Comparison of ENCODE assay signal across 1 cellular context in the genomic region with DNA sequence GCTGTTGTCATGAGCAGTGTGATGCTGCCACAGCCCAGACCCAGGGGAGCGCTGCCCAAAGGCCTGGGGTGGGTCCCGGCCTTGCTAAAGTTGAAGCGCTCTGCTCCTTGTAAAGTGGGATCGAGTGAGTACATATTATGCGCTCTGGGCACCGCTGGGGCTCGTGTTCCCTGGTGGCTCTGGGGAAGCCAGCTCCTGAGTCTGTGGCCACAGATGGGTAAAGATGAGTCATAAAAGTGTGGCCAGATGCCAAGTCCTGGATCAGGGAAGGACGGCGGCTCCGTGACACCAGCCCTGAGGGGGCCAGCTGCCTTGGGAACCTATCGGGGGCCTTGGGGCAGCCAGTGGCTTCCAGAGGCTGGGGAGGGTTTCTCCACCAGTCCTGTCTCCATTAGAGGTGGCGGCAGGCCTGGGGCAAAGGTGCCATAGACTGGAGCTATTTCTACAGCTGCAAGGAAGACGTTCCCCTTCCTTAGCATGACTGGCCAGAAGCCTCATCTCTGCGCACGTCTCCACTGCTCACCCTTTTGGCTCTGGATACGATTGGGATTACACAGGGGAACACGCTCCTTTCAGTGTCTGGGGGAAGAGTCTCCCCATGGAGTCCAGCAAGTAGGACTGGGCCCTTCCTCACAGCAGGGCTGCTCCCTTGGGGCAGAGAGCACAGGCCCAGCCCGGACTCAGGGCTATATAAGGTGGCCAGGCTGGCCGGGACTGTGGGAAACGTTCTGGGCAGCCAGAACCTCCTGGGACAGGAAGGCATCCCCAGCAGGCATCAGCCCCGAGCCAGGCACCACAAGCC.
TF ChIP-seq lines count a peak whose summit lies in the region.

No MANE protein-coding gene starts in this region.

TF ChIP-seq in WTC11, 78 proteins besides CTCF, POLR2A, EP300 and RAD21 (continued from another document):
- TF ChIP-seq, protein P1, sequence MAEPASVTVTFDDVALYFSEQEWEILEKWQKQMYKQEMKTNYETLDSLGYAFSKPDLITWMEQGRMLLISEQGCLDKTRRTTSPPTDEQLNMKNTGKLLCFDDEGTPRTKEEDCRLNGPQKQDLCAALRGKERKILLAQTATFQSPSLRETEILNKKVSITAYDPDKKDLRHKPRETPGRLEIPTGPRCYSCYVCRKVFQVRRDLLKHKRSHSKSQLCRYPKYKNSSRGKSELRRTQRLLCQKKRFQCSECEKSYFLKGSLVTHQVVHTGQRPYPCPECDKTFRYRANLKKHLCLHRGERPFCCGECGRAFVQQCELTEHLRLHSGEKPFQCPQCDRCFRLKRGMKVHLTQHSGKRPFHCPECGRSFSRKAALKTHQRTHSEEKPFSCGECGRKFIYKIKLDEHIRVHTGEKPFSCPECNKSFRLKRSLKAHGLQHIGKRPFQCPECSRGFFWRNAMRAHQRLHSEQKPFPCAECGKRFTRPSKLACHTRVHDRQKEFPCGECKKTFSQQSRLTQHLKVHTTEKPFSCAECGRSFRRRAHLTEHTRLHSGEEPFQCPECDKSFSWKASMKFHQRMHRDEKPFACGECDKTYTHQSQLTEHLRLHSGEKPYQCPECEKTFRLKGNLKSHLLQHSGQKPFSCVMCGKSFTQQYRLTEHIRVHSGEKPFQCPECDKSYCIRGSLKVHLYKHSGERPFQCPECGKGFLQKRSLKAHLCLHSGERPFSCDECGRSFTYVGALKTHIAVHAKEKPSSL (CRISPR knock-in tag; conservative IDR thresholded peaks at IDR 0.05) = no peak
- TF ChIP-seq ATF1 (CRISPR knock-in tag; IDR thresholded peaks at IDR 0.05) (no peak), ATF3 (CRISPR knock-in tag; conservative IDR thresholded peaks at IDR 0.05) (no peak), ZBTB21 (CRISPR knock-in tag; IDR thresholded peaks at IDR 0.05; ENCODE audit: borderline replicate concordance) (no peak), GRHL2 (CRISPR knock-in tag; IDR thresholded peaks at IDR 0.05; ENCODE audit: insufficient replicate concordance, severe bottlenecking) (no peak), ZNF219 (CRISPR knock-in tag; IDR thresholded peaks at IDR 0.05; ENCODE audit: borderline replicate concordance) (no peak), JUN (CRISPR knock-in tag; IDR thresholded peaks at IDR 0.05) (no peak), MLX (CRISPR knock-in tag; IDR thresholded peaks at IDR 0.05) (no peak), ZNF396 (CRISPR knock-in tag; IDR thresholded peaks at IDR 0.05; ENCODE audit: borderline replicate concordance) (no peak), ZNF317 (CRISPR knock-in tag; IDR thresholded peaks at IDR 0.05; ENCODE audit: borderline replicate concordance, low read depth) (no peak), ELF4 (CRISPR knock-in tag; IDR thresholded peaks at IDR 0.05; ENCODE audit: low read depth) (no peak)
- TF ChIP-seq, protein P2, sequence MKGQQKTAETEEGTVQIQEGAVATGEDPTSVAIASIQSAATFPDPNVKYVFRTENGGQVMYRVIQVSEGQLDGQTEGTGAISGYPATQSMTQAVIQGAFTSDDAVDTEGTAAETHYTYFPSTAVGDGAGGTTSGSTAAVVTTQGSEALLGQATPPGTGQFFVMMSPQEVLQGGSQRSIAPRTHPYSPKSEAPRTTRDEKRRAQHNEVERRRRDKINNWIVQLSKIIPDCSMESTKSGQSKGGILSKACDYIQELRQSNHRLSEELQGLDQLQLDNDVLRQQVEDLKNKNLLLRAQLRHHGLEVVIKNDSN (CRISPR knock-in tag; IDR thresholded peaks at IDR 0.05) = no peak
